Comparison of ENCODE assay signal across 8 cellular contexts in the genomic region with DNA sequence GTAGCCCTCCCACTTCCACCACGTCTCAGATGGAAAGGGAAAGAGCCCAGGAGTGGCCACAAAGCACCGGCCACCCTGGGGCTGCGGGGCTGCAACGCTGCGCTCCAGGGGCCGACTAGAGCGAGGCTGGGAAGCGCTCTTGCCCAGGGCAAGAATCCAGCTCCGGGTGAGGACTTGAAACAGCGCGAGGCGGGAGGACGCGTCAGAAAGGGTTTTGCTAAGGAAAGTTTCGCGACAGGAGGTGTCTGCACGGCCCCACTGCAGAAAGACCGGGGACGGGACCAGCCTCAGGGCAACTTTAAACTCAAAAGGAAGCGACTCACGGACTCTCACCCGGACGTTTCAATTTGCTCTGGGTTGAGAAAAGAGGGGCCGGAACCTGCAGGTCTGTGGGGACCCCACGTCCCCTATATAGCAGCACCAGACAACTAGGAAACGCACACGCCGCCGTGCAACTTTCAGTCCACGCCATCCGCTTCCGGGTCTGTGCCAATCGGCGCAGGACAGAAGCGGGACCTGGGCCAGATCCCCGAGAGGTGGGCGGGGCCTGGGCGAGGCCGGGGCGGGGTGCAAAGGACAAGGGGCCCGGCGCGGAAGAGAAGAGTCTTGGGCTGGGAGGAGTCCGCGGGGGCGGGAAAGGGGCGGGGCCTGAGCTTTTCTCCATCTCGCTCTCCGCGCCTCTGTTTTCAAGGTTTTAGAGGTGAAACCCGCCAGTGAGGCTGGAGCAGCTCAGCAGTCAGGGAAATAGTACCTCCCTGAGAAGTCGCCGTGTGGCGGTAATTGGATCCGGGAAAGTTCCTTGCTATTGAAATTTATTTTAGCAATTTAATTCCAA.
DNase-seq lines count a peak whose midpoint lies in the region; ATAC-seq and TF ChIP-seq lines count a peak whose summit lies in the region.

ZNF816 (minus strand) TSS at position 488 of the 835 bp plus-strand sequence. CDS start 6,792 bp downstream, outside the sequence.

- peak within 1 kb of the TSS; percentile 86 for H3K4me3 ChIP-seq in AG09309 (ENCODE audit: control insufficient read depth, low read depth, low read length)
- peak within 1 kb of the TSS; percentile 79 for H3K4me3 ChIP-seq in choroid plexus epithelial cell (ENCODE audit: low read depth, low read length)

- ATAC-seq in HG03159 (IDR thresholded peaks at IDR 0.05; ENCODE audit: unreplicated experiment), result peak; percentile 96

- in situ Hi-C loops in GM18951 (cut with MboI; ENCODE audit: low sequenced_read_pairs, unreplicated experiment), result no loop called here

- DNase-seq in AG09309 (ENCODE audit: low read depth) (peak; percentile 54), NCI-H345 treated with DMSO at 0.1 percent for 48 hours (lab: John Stamatoyannopoulos, UW; ENCODE audit: unreplicated experiment) (peak; percentile 79), choroid plexus epithelial cell (ENCODE audit: low read depth) (peak; percentile 96), kidney tubule cell (ENCODE audit: low spot score) (peak; percentile 95)
- peak; percentile 98 to 99 for DNase-seq in activated CD4-positive, alpha-beta T cell treated with anti-CD3 and anti-CD28 coated beads for 24 hours (ENCODE audit: low read depth in 2 of 2)
- DNase-seq in stimulated activated CD4-positive, alpha-beta T cell treated with anti-CD3 and anti-CD28 coated beads, Interleukin-15, amount 100 ng/mL, for 48 hours (ENCODE audit: low read depth in 2 of 2), result peak; percentile 97 to 99

- TF ChIP-seq POLR2A in GM18951 (IDR thresholded peaks at IDR 0.05; ENCODE audit: extremely low read depth, insufficient read depth, insufficient read length), result peak; percentile 88

- no peak for TF ChIP-seq CTCF in AG09309 (IDR thresholded peaks at IDR 0.05; ENCODE audit: control insufficient read depth, insufficient read depth, low read depth, low read length, missing control alignments)
- TF ChIP-seq CTCF in choroid plexus epithelial cell (conservative IDR thresholded peaks at IDR 0.05; ENCODE audit: low read depth, low read length), result no peak

Comparison
In these comparisons a context has a peak if more than half of its experiments do, and no peak if none do; other contexts are left out.
1. Peak in every context shown above with its lines: DNase-seq, ATAC-seq and H3K4me3 ChIP-seq.